1 cellular context compared by ENCODE assay signal in the genomic region with DNA sequence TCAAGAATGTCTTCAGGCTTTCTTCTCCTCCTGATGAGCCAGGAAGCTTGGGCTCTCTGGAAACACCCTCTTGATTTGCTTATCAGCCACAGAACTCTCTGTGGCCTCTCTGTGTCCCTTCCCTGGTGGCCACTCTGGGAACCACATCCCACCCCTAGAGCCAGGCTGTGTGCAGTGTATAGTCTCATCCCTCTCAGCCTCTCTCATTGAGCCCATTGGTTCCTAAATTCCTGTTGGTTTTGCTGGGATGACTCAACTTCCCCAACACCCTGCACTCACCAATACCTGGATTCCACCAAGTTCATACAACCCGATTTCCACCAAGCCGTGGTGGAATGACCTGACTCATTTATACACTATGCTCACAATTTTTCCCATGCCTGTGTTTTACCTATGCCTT.
TF ChIP-seq lines count a peak whose summit lies in the region.

No MANE protein-coding gene starts in this region.

TF ChIP-seq in K562, 482 proteins besides CTCF, POLR2A, EP300 and RAD21:
- TF ChIP-seq ZBTB9 (CRISPR knock-in tag; IDR thresholded peaks at IDR 0.05) (peak; percentile 98), ZNF41 (CRISPR knock-in tag; conservative IDR thresholded peaks at IDR 0.05) (no peak), ZNF175 (CRISPR knock-in tag; IDR thresholded peaks at IDR 0.05; ENCODE audit: low read depth) (no peak)
TF ChIP-seq in K562: peak in this region for 1.
